8 cellular contexts compared by ENCODE assay signal in the genomic region with DNA sequence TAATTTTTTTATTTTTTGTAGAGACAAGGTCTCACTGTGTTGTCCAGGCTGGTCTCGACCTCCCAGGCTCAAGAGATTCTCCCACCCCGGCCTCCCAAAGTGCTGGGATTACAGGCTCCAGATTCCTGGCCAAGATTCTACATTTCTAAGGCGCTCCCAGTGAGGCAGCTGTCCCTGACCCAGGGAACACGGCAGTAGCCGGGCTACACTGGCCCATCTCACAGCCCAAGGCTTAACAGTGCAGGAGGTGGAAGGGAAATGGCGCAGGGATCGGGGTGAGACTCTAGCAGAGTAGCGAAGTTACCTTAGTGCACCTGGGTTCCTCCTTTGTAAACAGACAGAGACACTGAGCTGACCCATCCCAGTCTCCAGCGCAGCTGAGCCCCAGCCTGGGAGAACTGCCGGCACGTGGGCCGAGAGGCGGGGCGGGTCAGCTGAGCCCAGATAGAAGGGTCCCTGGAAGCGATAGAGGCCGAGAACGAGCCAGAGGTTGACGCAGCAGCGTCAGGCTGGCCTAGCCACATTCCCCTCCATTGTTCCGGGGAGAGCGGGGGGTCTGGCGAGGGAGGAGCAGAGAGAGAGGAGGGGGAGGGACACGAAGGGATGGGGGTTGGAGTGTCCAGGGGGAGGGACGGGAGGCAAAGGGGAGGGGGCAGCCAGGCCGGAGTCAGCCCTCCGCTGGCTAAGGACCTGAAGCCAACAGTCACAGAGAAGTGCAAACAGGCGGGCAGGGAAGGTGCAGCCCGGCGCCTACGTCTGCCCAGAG. TPM values are rescaled to one million over a fixed set of nuclear protein-coding genes. Genes with fewer than 3 reads are reported as not detected.
A peak's percentile ranks its signal among the peaks of the same experiment; 100 is the strongest.
DNase-seq lines count a peak whose midpoint lies in the region; ATAC-seq, FAIRE-seq and TF ChIP-seq lines count a peak whose summit lies in the region.

No MANE protein-coding gene starts in this region.

- H3K9me1 ChIP-seq in K562 (ENCODE audit: control insufficient read depth, insufficient read depth, low read length) = peaks cover 16% of the 10 kb centered on the region

- peaks cover 50% of the 10 kb centered on the region for H4K20me1 ChIP-seq in K562 (replicated peaks; ENCODE audit: control insufficient read depth, insufficient read depth, low read length)

- H3K9me3 Mint-ChIP-seq in T-helper 1 cell treated with Interleukin-12 subunit alpha and Interleukin-12 subunit beta and Interleukin-4 antibody, amounts not matched to agents 30 μg/mL and 1 μg/mL, for 36 hours = no peaks in the 10 kb centered on the region

- H3K27me3 Mint-ChIP-seq in T-helper 1 cell treated with Interleukin-12 subunit alpha and Interleukin-12 subunit beta and Interleukin-4 antibody, amounts not matched to agents 30 μg/mL and 1 μg/mL, for 36 hours (ENCODE audit: low read depth) = no peaks in the 10 kb centered on the region

- TF ChIP-seq RAD21 in K562 (CRISPR knock-in tag; conservative IDR thresholded peaks at IDR 0.05 in 1 of 2, IDR thresholded peaks at IDR 0.05 in 1 of 2) = no peak

- H3K9ac ChIP-seq in K562 (ENCODE audit: insufficient read depth in 1 of 2, low read depth in 2 of 2, low read length in 2 of 2) = peak overlapping the region in 1 of 2 experiments; percentile 89; a peak in 2 of 4 replicates
- H3K9ac ChIP-seq in kidney (ENCODE audit: low read length in 2 of 2) = peak overlapping the region in 1 of 2 donors; percentile 76

- peaks cover 36% of the 10 kb centered on the region for H3K4me1 Mint-ChIP-seq in T-helper 1 cell treated with Interleukin-12 subunit alpha and Interleukin-12 subunit beta and Interleukin-4 antibody, amounts not matched to agents 30 μg/mL and 1 μg/mL, for 36 hours (ENCODE audit: low read depth)

- no peak overlapping the region for H3K27ac ChIP-seq in K562 (ENCODE audit: extremely low read depth, low read depth, low read length)
- peak overlapping the region; percentile 38 to 77 for H3K27ac ChIP-seq in kidney (ENCODE audit: low read depth in 2 of 2, low read length in 2 of 2)
- H3K27ac ChIP-seq in stomach = peak overlapping the region; percentile 86 to 95 (median 91)

- TF ChIP-seq CTCF in K562 (IDR thresholded peaks at IDR 0.05 in 2 of 3, conservative IDR thresholded peaks at IDR 0.05 in 1 of 3; ENCODE audit: insufficient read depth in 2 of 3, low read depth in 1 of 3, low read length in 3 of 3) (no peak), kidney (IDR thresholded peaks at IDR 0.05; ENCODE audit: borderline replicate concordance, extremely low read depth, insufficient read depth) (no peak), stomach (IDR thresholded peaks at IDR 0.05) (no peak), GM13976 (IDR thresholded peaks at IDR 0.05; ENCODE audit: borderline replicate concordance, control extremely low read depth, extremely low read depth, insufficient read depth, missing control alignments) (no peak)

- peaks cover 4% of the 10 kb centered on the region for H3K36me3 Mint-ChIP-seq in T-helper 1 cell treated with Interleukin-12 subunit alpha and Interleukin-12 subunit beta and Interleukin-4 antibody, amounts not matched to agents 30 μg/mL and 1 μg/mL, for 36 hours (ENCODE audit: low read depth)

- peak overlapping the region; percentile 84; the same call in 1 of the 2 replicates for H3K4me2 ChIP-seq in K562 (ENCODE audit: insufficient read depth, low read length)

- intact Hi-C loops in K562 (cut with micrococcal nuclease) (no loop called here), kidney (cut with DNase I) (no loop called here), stomach (cut with DNase I; ENCODE audit: low total_unique reads) (no loop called here)

- WGBS in K562 (ENCODE audit: insufficient coverage, low coverage, missing lambda C conversion rate) = 35% methylated on average over 23 of the region's 30 CpGs
- 19 to 31% (median 22%) methylated on average over 23 to 30 of the region's 30 CpGs for WGBS in stomach, 5 donors

- no peak for ATAC-seq in K562

- H3K4me1 ChIP-seq in K562 (replicated peaks in 1 of 2; ENCODE audit: control insufficient read depth in 2 of 2, insufficient read depth in 2 of 2, low read length in 2 of 2) (peaks cover 58 to 91% of the 10 kb centered on the region in 2 experiments), kidney (ENCODE audit: control insufficient read depth in 1 of 2, insufficient read depth in 1 of 2, low read depth in 1 of 2, low read length in 2 of 2) (peaks cover 32 to 50% of the 10 kb centered on the region in 2 donors), stomach (peaks cover 59 to 92% (median 84%) of the 10 kb centered on the region in 4 donors)

- H3K4me3 ChIP-seq in K562 (no peak overlapping the region), kidney (ENCODE audit: low read length in 2 of 2) (peak overlapping the region; percentile 66 to 83), stomach (peak overlapping the region; percentile 61 to 76 (median 70))

- no peak for TF ChIP-seq EP300 in K562 (IDR thresholded peaks at IDR 0.05; ENCODE audit: low read length)
- TF ChIP-seq EP300 in stomach (IDR thresholded peaks at IDR 0.05) = no peak

- TF ChIP-seq POLR2A in K562 (conservative IDR thresholded peaks at IDR 0.05) (no peak), stomach (IDR thresholded peaks at IDR 0.05) (no peak)

- no TSS peak for BruUV-seq in K562 (replicated peaks; lab: Mats Ljungman, UMichigan)

- peak overlapping the region; percentile 59 for H3K27ac Mint-ChIP-seq in T-helper 1 cell treated with Interleukin-12 subunit alpha and Interleukin-12 subunit beta and Interleukin-4 antibody, amounts not matched to agents 30 μg/mL and 1 μg/mL, for 36 hours

- no peak overlapping the region for H2AFZ ChIP-seq in K562 (ENCODE audit: low read depth, low read length)

- FAIRE-seq in K562 (lab: Jason Lieb, UNC) (no peak), kidney (lab: Jason Lieb, UNC) (no peak)

- no peaks in the 10 kb centered on the region for H3K27me3 ChIP-seq in K562 (ENCODE audit: control insufficient read depth in 2 of 2, insufficient read depth in 2 of 2, low read length in 2 of 2)
- H3K27me3 ChIP-seq in stomach = no peaks in the 10 kb centered on the region

- no peak for DNase-seq in T-helper 1 cell
- peak in 2 of 4 experiments; percentile 35 to 73 for DNase-seq in K562 (ENCODE audit: extremely low read depth in 1 of 4, low spot score in 3 of 4)
- DNase-seq in kidney = peak; percentile 87
- DNase-seq in stomach = peak; percentile 49
- no peak for DNase-seq in central memory CD4-positive, alpha-beta T cell
- no peak for DNase-seq in activated gamma-delta T cell (lab: John Stamatoyannopoulos, UW)
- no peak for DNase-seq in GM13976 (ENCODE audit: low spot score)

- H3K36me3 ChIP-seq in K562 (ENCODE audit: control insufficient read depth, insufficient read depth, low read length) (peaks cover 17% of the 10 kb centered on the region; the same call in 1 of the 3 replicates), kidney (ENCODE audit: control insufficient read depth in 1 of 2, insufficient read depth in 2 of 2, low read length in 2 of 2) (no peaks in the 10 kb centered on the region), stomach (no peaks in the 10 kb centered on the region)

- H3K9me3 ChIP-seq in K562 (replicated peaks; ENCODE audit: control insufficient read depth, insufficient read depth, low read depth, low read length) (no peaks in the 10 kb centered on the region), kidney (ENCODE audit: control insufficient read depth in 1 of 2, low read length in 2 of 2) (no peaks in the 10 kb centered on the region), stomach (no peaks in the 10 kb centered on the region)

- peaks cover 69% of the 10 kb centered on the region for H3K79me2 ChIP-seq in K562 (ENCODE audit: control insufficient read depth, insufficient read depth, low read length)

- H3K4me3 Mint-ChIP-seq in T-helper 1 cell treated with Interleukin-12 subunit alpha and Interleukin-12 subunit beta and Interleukin-4 antibody, amounts not matched to agents 30 μg/mL and 1 μg/mL, for 36 hours = peak overlapping the region; percentile 74

- CTCF ChIA-PET in K562 (lab: Yijun Ruan, JAX; ENCODE audit: low intra/inter-chr PET ratio) = no interaction called here

- POLR2A ChIA-PET in K562 (lab: Yijun Ruan, JAX) = interaction anchor here (0.6 kb wide), 1 partner anchor 14 kb away, joined by 3 read pairs; no protein-coding TSS in a partner anchor

- in situ Hi-C loops in K562 (cut with MboI) (no loop called here), GM13976 (cut with MboI; ENCODE audit: low sequenced_read_pairs, unreplicated experiment) (no loop called here)

RNA-seq across cellular contexts. Expression of a gene that starts 2.5 kb away (rescaled TPM):
- 20.8 and 44.6 TPM in 2 replicates for total RNA-seq in K562 (2011; cell fraction: chromatin; rRNA removed; ENCODE audit: low replicate concordance)
- total RNA-seq in K562 (2011; cell fraction: nucleolus; rRNA removed) = 34.7 and 35.1 TPM in 2 replicates
- total RNA-seq in K562 (2011; cell fraction: nucleoplasm; rRNA removed) = 29.4 and 42.3 TPM in 2 replicates
- total RNA-seq in K562 (2014; rRNA removed) = 112 and 114 TPM in 2 replicates
- total RNA-seq in K562 (2014; rRNA removed; fragmentation: Illumina TruSeq; extraction: Trizol) = 27.0 and 41.1 TPM in 2 replicates
- total RNA-seq in K562 (2015; rRNA removed; fragmentation: Illumina TruSeq; extraction: Trizol) = 65.2 and 68.5 TPM in 2 replicates
- 74.5 and 78.0 TPM in 2 replicates for total RNA-seq in K562 (2021)
- polyA plus RNA-seq in K562 (2011; rRNA removed) = 37.0 and 40.8 TPM in 2 replicates
- 46.0 and 113 TPM in 2 replicates for polyA plus RNA-seq in K562 (2011; cell fraction: cytosol; rRNA removed)
- polyA plus RNA-seq in K562 (2011; cell fraction: nucleus; rRNA removed) = 25.6 and 34.1 TPM in 2 replicates
- 72.1 and 96.6 TPM in 2 replicates for polyA plus RNA-seq in K562 (2012)
- 40.4 and 87.0 TPM in 2 replicates for polyA plus RNA-seq in K562 (2014; fragmentation: Illumina TruSeq; extraction: Trizol)
- 10 to 100 TPM in 1 of 2 experiments, 1 to 10 TPM in 1; 5.8 to 17.1 TPM for polyA plus RNA-seq in K562 (2014; fragmentation: Nextera tagmentation; extraction: Ambion mirVana)
- polyA plus RNA-seq in K562 (2014; rRNA removed) = 97.9 and 104 TPM in 2 replicates
- polyA minus RNA-seq in K562 (2011; rRNA and poly(A)+ RNA removed) = 39.1 and 58.1 TPM in 2 replicates
- 34.9 and 36.6 TPM in 2 replicates for polyA minus RNA-seq in K562 (2011; cell fraction: cytosol; rRNA and poly(A)+ RNA removed)
- 12.1 and 17.4 TPM in 2 replicates for polyA minus RNA-seq in K562 (2011; cell fraction: nucleus; rRNA and poly(A)+ RNA removed)
- 134 TPM for total RNA-seq in kidney
- 130 TPM for polyA plus RNA-seq in kidney (ENCODE audit: insufficient read depth, low read depth, low replicate concordance)
- 10 to 100 TPM in 4 of 5 donors, 1 to 10 TPM in 1; 2.0 to 78.6 (median 36.4) TPM for total RNA-seq in stomach
- polyA plus RNA-seq in stomach = 100 to 1,000 TPM in 2 of 3 donors, 10 to 100 TPM in 1; 95.5 to 190 (median 149) TPM

RNA-seq across cellular contexts. Expression of a gene that starts 15.8 kb away (rescaled TPM):
- total RNA-seq in K562 (2011; cell fraction: chromatin; rRNA removed; ENCODE audit: low replicate concordance) = not detected in 2 replicates
- not detected in 2 replicates for total RNA-seq in K562 (2011; cell fraction: nucleolus; rRNA removed)
- total RNA-seq in K562 (2011; cell fraction: nucleoplasm; rRNA removed) = not detected in 2 replicates
- not detected in 2 replicates for total RNA-seq in K562 (2014; rRNA removed)
- not detected in 2 replicates for total RNA-seq in K562 (2014; rRNA removed; fragmentation: Illumina TruSeq; extraction: Trizol)
- total RNA-seq in K562 (2015; rRNA removed; fragmentation: Illumina TruSeq; extraction: Trizol) = not detected in 2 replicates
- not detected in 2 replicates for total RNA-seq in K562 (2021)
- polyA plus RNA-seq in K562 (2011; rRNA removed) = not detected in 2 replicates
- not detected in 2 replicates for polyA plus RNA-seq in K562 (2011; cell fraction: cytosol; rRNA removed)
- not detected in 2 replicates for polyA plus RNA-seq in K562 (2011; cell fraction: nucleus; rRNA removed)
- not detected in 2 replicates for polyA plus RNA-seq in K562 (2012)
- not detected in 2 replicates for polyA plus RNA-seq in K562 (2014; fragmentation: Illumina TruSeq; extraction: Trizol)
- not detected for polyA plus RNA-seq in K562 (2014; fragmentation: Nextera tagmentation; extraction: Ambion mirVana)
- not detected in 2 replicates for polyA plus RNA-seq in K562 (2014; rRNA removed)
- not detected in 2 replicates for polyA minus RNA-seq in K562 (2011; rRNA and poly(A)+ RNA removed)
- polyA minus RNA-seq in K562 (2011; cell fraction: cytosol; rRNA and poly(A)+ RNA removed) = not detected in 2 replicates
- not detected in 2 replicates for polyA minus RNA-seq in K562 (2011; cell fraction: nucleus; rRNA and poly(A)+ RNA removed)
- total RNA-seq in kidney = not detected
- not detected for polyA plus RNA-seq in kidney (ENCODE audit: insufficient read depth, low read depth, low replicate concordance)
- total RNA-seq in stomach = not detected
- polyA plus RNA-seq in stomach = not detected

Comparison
In these comparisons a context has a peak if more than half of its experiments do, and no peak if none do; other contexts are left out.
1. DNase-seq: peak in kidney (single experiment) and stomach (single experiment); none in T-helper 1 cell (0 of 5), central memory CD4-positive, alpha-beta T cell (single experiment), activated gamma-delta T cell (single experiment) and GM13976 (single experiment).